7 cellular contexts compared by ENCODE assay signal in genomic region chr9:66152406-66152805, GRCh38.
DNase-seq lines count a peak whose midpoint lies in the region; ATAC-seq, FAIRE-seq and TF ChIP-seq lines count a peak whose summit lies in the region.
"Not testable (repeated sequence)": the region's sequence is repeated elsewhere in the genome, so short reads cannot be mapped to it uniquely, and the experiment has no call there.

No MANE protein-coding gene starts in this region.

- H3K79me2 ChIP-seq in HepG2 (ENCODE audit: insufficient read depth, low read length); parathyroid adenoma: not testable (repeated sequence)

- TF ChIP-seq RAD21 in HepG2 (CRISPR knock-in tag; IDR thresholded peaks at IDR 0.05): not testable (repeated sequence)

- not testable (repeated sequence) for H3K4me1 ChIP-seq in breast epithelium; left ventricle myocardium inferior; right cardiac atrium (ENCODE audit: control insufficient read depth, insufficient read depth, low read length); HepG2 (ENCODE audit: insufficient read depth, low read length); parathyroid adenoma

- not testable (repeated sequence) for H3K36me3 ChIP-seq in WERI-Rb-1; breast epithelium; left ventricle myocardium inferior; HepG2 (replicated peaks in 1 of 2; ENCODE audit: control insufficient read depth in 1 of 2, insufficient read depth in 2 of 2, low read length in 2 of 2); parathyroid adenoma (ENCODE audit: control insufficient read depth, insufficient read depth, low read length)

- BruUV-seq in HepG2 (replicated peaks; lab: Mats Ljungman, UMichigan): not testable (repeated sequence)

- H3K9ac ChIP-seq in HepG2 (ENCODE audit: insufficient read depth, low read depth, low read length); parathyroid adenoma: not testable (repeated sequence)

- not testable (repeated sequence) for ATAC-seq in right cardiac atrium
- peak; percentile 33 for ATAC-seq in HepG2

- H2AFZ ChIP-seq in HepG2 (ENCODE audit: low read length): not testable (repeated sequence)
- H2AFZ ChIP-seq in parathyroid adenoma: peak overlapping the region; percentile 62

- 0% methylated on average over 7 of the region's 30 CpGs for WGBS in right cardiac atrium
- WGBS in HepG2 (ENCODE audit: low lambda C conversion rate): no CpG with 5 or more reads among the region's 30 CpGs

- not testable (repeated sequence) for H3K4me2 ChIP-seq in HepG2 (ENCODE audit: low read depth, low read length); parathyroid adenoma (ENCODE audit: low read length)

- not testable (repeated sequence) for H3K27ac ChIP-seq in WERI-Rb-1; breast epithelium; left ventricle myocardium inferior (replicated peaks); right cardiac atrium (ENCODE audit: low read length); HepG2 (ENCODE audit: extremely low read length, insufficient read depth, low read length); parathyroid adenoma

- not testable (repeated sequence) for TF ChIP-seq POLR2A in breast epithelium (IDR thresholded peaks at IDR 0.05); HepG2 (IDR thresholded peaks at IDR 0.05; ENCODE audit: insufficient read depth in 1 of 2, low read depth in 2 of 2, low read length in 2 of 2)

- intact Hi-C loops in breast epithelium (cut with DNase I; ENCODE audit: low total_unique reads); left ventricle myocardium inferior (cut with micrococcal nuclease); right cardiac atrium (cut with DNase I); HepG2 (cut with micrococcal nuclease; ENCODE audit: unreplicated experiment): not testable (repeated sequence)

- not testable (repeated sequence) for DNase-seq in WERI-Rb-1; breast epithelium (ENCODE audit: low spot score in 2 of 2); epithelial cell of proximal tubule (ENCODE audit: low read depth); left ventricle myocardium inferior; HepG2 (ENCODE audit: low spot score)
- peak in 2 of 3 donors; percentile 7 to 21 for DNase-seq in right cardiac atrium

- not testable (repeated sequence) for TF ChIP-seq CTCF in WERI-Rb-1 (IDR thresholded peaks at IDR 0.05; ENCODE audit: low read depth, low read length); breast epithelium (IDR thresholded peaks at IDR 0.05); epithelial cell of proximal tubule (conservative IDR thresholded peaks at IDR 0.05; ENCODE audit: low read depth, low read length); left ventricle myocardium inferior (IDR thresholded peaks at IDR 0.05; ENCODE audit: borderline replicate concordance); HepG2 (CRISPR knock-in tag; IDR thresholded peaks at IDR 0.05); parathyroid adenoma (IDR thresholded peaks at IDR 0.05)

- not testable (repeated sequence) for H3K9me3 ChIP-seq in WERI-Rb-1 (ENCODE audit: severe bottlenecking); breast epithelium; left ventricle myocardium inferior (replicated peaks); right cardiac atrium (ENCODE audit: control insufficient read depth, low read length); HepG2 (ENCODE audit: low read length); parathyroid adenoma (ENCODE audit: control insufficient read depth, low read length)

- in situ Hi-C loops in HepG2 (cut with HindIII; ENCODE audit: extremely low pct_ligation_motif_present, low pct_unique_long_range_greater_than_20kb): not testable (repeated sequence)

- CTCF ChIA-PET in HepG2 (lab: Yijun Ruan, JAX; ENCODE audit: low intra/inter-chr PET ratio, low total read pairs): not testable (repeated sequence)

- H3K4me3 ChIP-seq in WERI-Rb-1 (ENCODE audit: low read depth, low read length) (peak overlapping the region; percentile 25; the same call in 1 of the 2 replicates), breast epithelium (peak overlapping the region in 2 of 3 donors; percentile 34 to 48), epithelial cell of proximal tubule (ENCODE audit: low read depth, low read length) (peak overlapping the region; percentile 16), left ventricle myocardium inferior (peak overlapping the region; percentile 48)
- not testable (repeated sequence) for H3K4me3 ChIP-seq in right cardiac atrium (ENCODE audit: low read length); HepG2 (replicated peaks in 1 of 3; ENCODE audit: insufficient read depth in 1 of 3, low read depth in 2 of 3, low read length in 3 of 3); parathyroid adenoma (ENCODE audit: low read depth, low read length)

- POLR2A ChIA-PET in HepG2 (lab: Yijun Ruan, JAX): not testable (repeated sequence)

- not testable (repeated sequence) for H3K27me3 ChIP-seq in WERI-Rb-1 (ENCODE audit: insufficient read depth, low read depth, severe bottlenecking); breast epithelium; left ventricle myocardium inferior (ENCODE audit: low read depth); right cardiac atrium (ENCODE audit: control insufficient read depth, insufficient read depth); HepG2 (ENCODE audit: control insufficient read depth in 1 of 2, insufficient read depth in 2 of 2, low read length in 2 of 2); parathyroid adenoma (ENCODE audit: control insufficient read depth, insufficient read depth, low read length)

- H4K20me1 ChIP-seq in HepG2 (ENCODE audit: insufficient read depth, low read length): not testable (repeated sequence)

- TF ChIP-seq EP300 in HepG2 (IDR thresholded peaks at IDR 0.05; ENCODE audit: low read depth in 2 of 2, low read length in 2 of 2); HepG2 (CRISPR knock-in tag; IDR thresholded peaks at IDR 0.05; ENCODE audit: borderline replicate concordance): not testable (repeated sequence)

- FAIRE-seq in HepG2 (lab: Jason Lieb, UNC): not testable (repeated sequence)
